ENCODE assay signal across 22 cellular contexts in genomic region chr11:73130181-73130580, GRCh38.
"Had no signal": no experiment of that assay in that cellular context is flagged by ENCODE, and none has a peak within 500 bp of the region (broad histone marks: within the 10 kb centered on the region; RNA-seq: fewer than 3 reads in every experiment).

No MANE protein-coding gene starts in this region.

- DNase-seq: activated CD4-positive, alpha-beta T cell treated with anti-CD3 and anti-CD28 coated beads for 4 hours; activated effector memory CD4-positive, alpha-beta T cell treated with anti-CD3 and anti-CD28 coated beads, Interleukin-2, amount 50 U/mL, for 16 hours; activated naive CD4-positive, alpha-beta T cell treated with Interleukin-2 at 50 U/mL for 16 hours; activated naive CD8-positive, alpha-beta T cell treated with anti-CD3 and anti-CD28 coated beads, Interleukin-2, amount 50 U/mL, for 24 hours; activated T-cell treated with anti-CD3 and anti-CD28 coated beads, Interleukin-2, amount 50 U/mL, for 4 hours; amniotic stem cell; body of pancreas; Kasumi-1; KBM-7; NCI-H1105 treated with DMSO at 0.1 percent for 48 hours; NCI-H1436 treated with DMSO at 0.1 percent for 48 hours; NCI-H187; NCI-H2081; NCI-H510A treated with DMSO at 0.1 percent for 48 hours; NCI-H69; PC-3; T-cell had no signal

- H3K27me3 Mint-ChIP-seq: activated naive CD8-positive, alpha-beta T cell treated with anti-CD3 and anti-CD28 coated beads, Interleukin-2, amount 50 U/mL, for 24 hours; central memory CD8-positive, alpha-beta T cell; T-cell had no signal

- H3K4me3 ChIP-seq: ascending aorta, body of pancreas, SK-N-MC had no signal

- H3K27me3 ChIP-seq: ascending aorta, body of pancreas had no signal

- ATAC-seq: activated naive CD4-positive, alpha-beta T cell treated with anti-CD3 and anti-CD28 coated beads, Interleukin-2, amount 50 U/mL, for 72 hours; activated naive CD8-positive, alpha-beta T cell treated with anti-CD3 and anti-CD28 coated beads, Interleukin-2, amount 50 U/mL, for 24 hours; activated T-cell treated with anti-CD3 and anti-CD28 coated beads, Interleukin-2, amount 50 U/mL, for 4 hours; body of pancreas; PC-3; T-cell had no signal

- H3K9me3 Mint-ChIP-seq: activated naive CD8-positive, alpha-beta T cell treated with anti-CD3 and anti-CD28 coated beads, Interleukin-2, amount 50 U/mL, for 24 hours had no signal

- H3K4me1 ChIP-seq: body of pancreas had no signal

- H3K27ac Mint-ChIP-seq: activated naive CD4-positive, alpha-beta T cell treated with anti-CD3 and anti-CD28 coated beads, Interleukin-2, amount 50 U/mL, for 72 hours; activated naive CD8-positive, alpha-beta T cell treated with anti-CD3 and anti-CD28 coated beads, Interleukin-2, amount 50 U/mL, for 24 hours; T-cell had no signal

- H3K4me3 Mint-ChIP-seq: activated naive CD8-positive, alpha-beta T cell treated with anti-CD3 and anti-CD28 coated beads, Interleukin-2, amount 50 U/mL, for 24 hours; activated T-cell treated with anti-CD3 and anti-CD28 coated beads, Interleukin-2, amount 50 U/mL, for 4 hours; central memory CD8-positive, alpha-beta T cell; T-cell had no signal

- H3K9me3 ChIP-seq: ascending aorta, body of pancreas had no signal

- H3K27ac ChIP-seq: ascending aorta, body of pancreas, SK-N-MC, VCaP had no signal
